8 cellular contexts compared by ENCODE assay signal in genomic region chr17:36948717-36949460, GRCh38.
DNase-seq lines count a peak whose midpoint lies in the region; ATAC-seq and TF ChIP-seq lines count a peak whose summit lies in the region.

Gene AATF (plus strand): TSS chr17:36948954. CDS start chr17:36949126, 172 bp downstream.

- peak within 1 kb of the TSS; percentile 93 for H3K27ac ChIP-seq in caudate nucleus (ENCODE audit: low read depth, low read length)

- no peak for TF ChIP-seq CTCF in AG09319 (IDR thresholded peaks at IDR 0.05; ENCODE audit: low read depth, low read length)

- ATAC-seq in GM19035 (IDR thresholded peaks at IDR 0.05; ENCODE audit: unreplicated experiment) = peak; percentile 92
- peak; percentile 89 for ATAC-seq in HG03342 (IDR thresholded peaks at IDR 0.05; ENCODE audit: unreplicated experiment)

- DNase-seq in AG09319 (ENCODE audit: extremely low read depth, low read depth) (peak; percentile 85), NCI-H345 treated with DMSO at 0.1 percent for 48 hours (lab: John Stamatoyannopoulos, UW; ENCODE audit: unreplicated experiment) (peak; percentile 93), caudate nucleus (lab: John Stamatoyannopoulos, UW) (peak; percentile 53 to 97 (median 92)), iris pigment epithelial cell (ENCODE audit: low read depth) (peak; percentile 97)
- peak; percentile 93 to 95 (median 94) for DNase-seq in activated CD4-positive, CD25-positive, alpha-beta regulatory T cell (lab: John Stamatoyannopoulos, UW)
- peak; percentile 92 to 96 for DNase-seq in stimulated activated CD4-positive, alpha-beta T cell treated with anti-CD3 and anti-CD28 coated beads, Interleukin-12 subunit alpha, Interleukin-12 subunit beta, amount 100 ng/mL, for 24 hours (ENCODE audit: low read depth in 2 of 2)

Comparison
In these comparisons a context has a peak if more than half of its experiments do, and no peak if none do; other contexts are left out.
1. Peak in every context shown above with its lines: DNase-seq, ATAC-seq and H3K27ac ChIP-seq.